In genomic region chr6:38133932-38134703, GRCh38 we compare ENCODE assay signal across 14 cellular contexts.
"Had no signal": no experiment of that assay in that cellular context is flagged by ENCODE, and none has a peak within 500 bp of the region (broad histone marks: within the 10 kb centered on the region; RNA-seq: fewer than 3 reads in every experiment).

No MANE protein-coding gene starts in this region.

- H3K27ac Mint-ChIP-seq: activated naive CD4-positive, alpha-beta T cell treated with anti-CD3 and anti-CD28 coated beads, Interleukin-2, amount 10 ng/mL, durations not matched to agents 7 days and 5 days; activated T-helper 17 cell treated with anti-CD3 and anti-CD28 coated beads, Interleukin-2, amount 50 U/mL, for 72 hours had no signal

- H3K36me3 Mint-ChIP-seq: natural killer cell had no signal

- ATAC-seq: activated T-helper 17 cell treated with anti-CD3 and anti-CD28 coated beads, Interleukin-2, amount 50 U/mL, for 72 hours; gastroesophageal sphincter; left lobe of liver; natural killer cell had no signal

- DNase-seq: activated CD4-positive, alpha-beta T cell treated with anti-CD3 and anti-CD28 coated beads, Interleukin-2, amount 50 U/mL, for 1 hour; activated CD4-positive, CD25-positive, alpha-beta regulatory T cell; activated CD8-positive, alpha-beta memory T cell treated with anti-CD3 and anti-CD28 coated beads for 24 hours; activated naive CD4-positive, alpha-beta T cell treated with anti-CD3 and anti-CD28 coated beads, Interleukin-2, amount 10 ng/mL, durations not matched to agents 7 days and 5 days; erythroblast; mesendoderm; natural killer cell; right cardiac atrium; stimulated activated CD4-positive, alpha-beta T cell treated with anti-CD3 and anti-CD28 coated beads, Interleukin-4, amount 100 ng/mL, for 24 hours; stimulated activated naive CD4-positive, alpha-beta T cell had no signal

- H3K27me3 Mint-ChIP-seq: activated naive CD4-positive, alpha-beta T cell treated with anti-CD3 and anti-CD28 coated beads, Interleukin-2, amount 10 ng/mL, durations not matched to agents 7 days and 5 days; activated T-helper 17 cell treated with anti-CD3 and anti-CD28 coated beads, Interleukin-2, amount 50 U/mL, for 72 hours had no signal

- H3K4me3 Mint-ChIP-seq: activated naive CD4-positive, alpha-beta T cell treated with anti-CD3 and anti-CD28 coated beads, Interleukin-2, amount 10 ng/mL, durations not matched to agents 7 days and 5 days; activated T-helper 17 cell treated with anti-CD3 and anti-CD28 coated beads, Interleukin-2, amount 50 U/mL, for 72 hours; natural killer cell had no signal

- H3K9me3 Mint-ChIP-seq: activated naive CD4-positive, alpha-beta T cell treated with anti-CD3 and anti-CD28 coated beads, Interleukin-2, amount 10 ng/mL, durations not matched to agents 7 days and 5 days; activated T-helper 17 cell treated with anti-CD3 and anti-CD28 coated beads, Interleukin-2, amount 50 U/mL, for 72 hours; natural killer cell had no signal

- FAIRE-seq: colon had no signal
